In genomic region chr6:54419885-54420284, GRCh38 we compare ENCODE assay signal across 14 cellular contexts.
DNase-seq lines count a peak whose midpoint lies in the region; ATAC-seq, FAIRE-seq and TF ChIP-seq lines count a peak whose summit lies in the region.
"Had no signal": no experiment of that assay in that cellular context is flagged by ENCODE, and none has a peak within 500 bp of the region (broad histone marks: within the 10 kb centered on the region; RNA-seq: fewer than 3 reads in every experiment).

No MANE protein-coding gene starts in this region.

- H3K4me3 Mint-ChIP-seq in activated CD4-positive, alpha-beta memory T cell treated with anti-CD3 and anti-CD28 coated beads, Interleukin-2, amount 10 ng/mL, durations not matched to agents 7 days and 5 days = no peak overlapping the region

- TF ChIP-seq CTCF in AG09309 (IDR thresholded peaks at IDR 0.05; ENCODE audit: control insufficient read depth, insufficient read depth, low read depth, low read length, missing control alignments) (no peak), bronchial epithelial cell (IDR thresholded peaks at IDR 0.05; ENCODE audit: insufficient read depth, low read length, severe bottlenecking) (no peak), WERI-Rb-1 (IDR thresholded peaks at IDR 0.05; ENCODE audit: low read depth, low read length) (no peak)

- DNase-seq in AG09309 (ENCODE audit: low read depth) (peak; percentile 78), LHCN-M2 (ENCODE audit: low read depth) (peak; percentile 87), bronchial epithelial cell (ENCODE audit: low read depth) (peak; percentile 98), lung microvascular endothelial cell (ENCODE audit: low read depth in 2 of 2) (peak; percentile 39 to 86), NAMALWA (ENCODE audit: low spot score) (no peak), WERI-Rb-1 (no peak)
- no peak for DNase-seq in activated CD4-positive, alpha-beta memory T cell treated with anti-CD3 and anti-CD28 coated beads, Interleukin-2, amount 10 ng/mL, durations not matched to agents 7 days and 5 days
- DNase-seq: activated CD4-positive, alpha-beta T cell treated with anti-CD3 and anti-CD28 coated beads, Interleukin-2, amount 50 U/mL, for 48 hours; Kasumi-1; left cardiac atrium; pancreas; transverse colon had no signal

- no peaks in the 10 kb centered on the region for H3K9me3 Mint-ChIP-seq in activated CD4-positive, alpha-beta memory T cell treated with anti-CD3 and anti-CD28 coated beads, Interleukin-2, amount 10 ng/mL, durations not matched to agents 7 days and 5 days

- no peak for TF ChIP-seq POLR2A in GM18505 (IDR thresholded peaks at IDR 0.05; ENCODE audit: borderline replicate concordance, extremely low read depth, insufficient read depth, insufficient read length)

- FAIRE-seq in bronchial epithelial cell (lab: Jason Lieb, UNC) = peak; percentile 7
- FAIRE-seq: pancreas had no signal

- no peaks in the 10 kb centered on the region for H3K27me3 Mint-ChIP-seq in activated CD4-positive, alpha-beta memory T cell treated with anti-CD3 and anti-CD28 coated beads, Interleukin-2, amount 10 ng/mL, durations not matched to agents 7 days and 5 days

- no peaks in the 10 kb centered on the region for H3K9me3 ChIP-seq in WERI-Rb-1 (ENCODE audit: severe bottlenecking)
- H3K9me3 ChIP-seq: pancreas, transverse colon had no signal

- H3K4me3 ChIP-seq in AG09309 (ENCODE audit: control insufficient read depth, low read depth, low read length) (no peak overlapping the region), bronchial epithelial cell (ENCODE audit: low read depth, low read length) (no peak overlapping the region), WERI-Rb-1 (ENCODE audit: low read depth, low read length) (no peak overlapping the region)
- H3K4me3 ChIP-seq: pancreas, transverse colon had no signal

- POLR2A ChIA-PET in activated CD4-positive, alpha-beta memory T cell treated with anti-CD3 and anti-CD28 coated beads, Interleukin-2, amount 10 ng/mL, durations not matched to agents 7 days and 5 days (lab: Charles Lee) = no interaction called here

- H3K27ac ChIP-seq in WERI-Rb-1 = no peak overlapping the region
- H3K27ac ChIP-seq: pancreas, transverse colon had no signal

- no peaks in the 10 kb centered on the region for H3K36me3 Mint-ChIP-seq in activated CD4-positive, alpha-beta memory T cell treated with anti-CD3 and anti-CD28 coated beads, Interleukin-2, amount 10 ng/mL, durations not matched to agents 7 days and 5 days (ENCODE audit: low read depth)
- H3K36me3 Mint-ChIP-seq: activated naive CD4-positive, alpha-beta T cell treated with anti-CD3 and anti-CD28 coated beads, Interleukin-2, amount 50 U/mL, for 72 hours had no signal

- CTCF ChIA-PET in activated CD4-positive, alpha-beta memory T cell treated with anti-CD3 and anti-CD28 coated beads, Interleukin-2, amount 10 ng/mL, durations not matched to agents 7 days and 5 days (lab: Charles Lee) = no interaction called here

- H3K27me3 ChIP-seq in bronchial epithelial cell (ENCODE audit: control insufficient read depth, insufficient read depth, low read length) = no peaks in the 10 kb centered on the region
- no peaks in the 10 kb centered on the region for H3K27me3 ChIP-seq in WERI-Rb-1 (ENCODE audit: insufficient read depth, low read depth, severe bottlenecking)
- H3K27me3 ChIP-seq: pancreas, transverse colon had no signal

- H3K36me3 ChIP-seq in bronchial epithelial cell (ENCODE audit: control insufficient read depth, insufficient read depth, low read length) (no peaks in the 10 kb centered on the region), WERI-Rb-1 (no peaks in the 10 kb centered on the region)
- H3K36me3 ChIP-seq: pancreas, transverse colon had no signal

- H3K4me1 Mint-ChIP-seq in activated CD4-positive, alpha-beta memory T cell treated with anti-CD3 and anti-CD28 coated beads, Interleukin-2, amount 10 ng/mL, durations not matched to agents 7 days and 5 days = no peaks in the 10 kb centered on the region

- ATAC-seq in GM18505 (IDR thresholded peaks at IDR 0.05; ENCODE audit: unreplicated experiment) = no peak
- ATAC-seq: activated naive CD4-positive, alpha-beta T cell treated with anti-CD3 and anti-CD28 coated beads, Interleukin-2, amount 50 U/mL, for 72 hours had no signal

- H3K27ac Mint-ChIP-seq in activated CD4-positive, alpha-beta memory T cell treated with anti-CD3 and anti-CD28 coated beads, Interleukin-2, amount 10 ng/mL, durations not matched to agents 7 days and 5 days = no peak overlapping the region
- H3K27ac Mint-ChIP-seq: activated naive CD4-positive, alpha-beta T cell treated with anti-CD3 and anti-CD28 coated beads, Interleukin-2, amount 50 U/mL, for 72 hours had no signal

Comparison
In these comparisons a context has a peak if more than half of its experiments do, and no peak if none do; other contexts are left out.
1. DNase-seq: peak in AG09309 (single experiment), LHCN-M2 (single experiment), bronchial epithelial cell (single experiment) and lung microvascular endothelial cell (2 of 2); none in NAMALWA (single experiment), activated CD4-positive, alpha-beta memory T cell treated with anti-CD3 and anti-CD28 coated beads, Interleukin-2, amount 10 ng/mL, durations not matched to agents 7 days and 5 days (single experiment) and WERI-Rb-1 (single experiment).